ENCODE assay signal across 8 cellular contexts in the genomic region with DNA sequence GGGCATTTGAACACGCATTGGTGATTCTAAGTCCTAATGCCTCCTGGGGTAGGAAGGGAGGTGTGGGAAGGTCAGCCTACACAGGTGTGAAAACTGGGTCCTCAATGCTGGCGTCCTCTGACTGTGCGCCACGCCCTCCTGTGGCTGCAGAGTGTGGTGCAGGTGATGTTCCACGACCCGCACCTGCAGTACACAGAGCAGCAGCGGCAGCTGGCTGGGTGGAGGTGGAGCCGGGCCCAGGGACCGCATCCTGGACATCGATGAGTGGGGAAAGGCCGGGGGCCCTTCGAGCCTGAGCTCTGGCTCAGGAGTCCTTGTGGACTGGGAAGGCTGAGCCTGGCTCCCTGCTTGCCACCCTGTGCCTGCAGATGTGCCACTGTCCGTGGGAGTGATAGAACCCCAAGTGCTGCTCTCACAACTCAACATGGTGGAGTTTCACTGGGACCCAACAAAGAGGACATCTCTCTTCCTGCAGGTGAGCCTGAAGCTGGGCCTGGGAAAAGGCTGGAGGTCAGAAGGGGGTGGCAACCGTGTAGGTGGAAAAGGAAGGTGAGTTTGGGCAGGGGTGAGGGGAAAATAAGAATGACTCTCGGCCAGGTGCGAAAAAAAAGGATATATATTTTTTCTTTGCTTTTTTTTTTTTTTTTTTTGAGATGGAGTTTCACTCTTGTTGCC. TPM values are rescaled to one million over a fixed set of nuclear protein-coding genes. Genes with fewer than 3 reads are reported as not detected.
DNase-seq lines count a peak whose midpoint lies in the region; ATAC-seq and TF ChIP-seq lines count a peak whose summit lies in the region.

No MANE protein-coding gene starts in this region.

- dilution Hi-C loops in IMR-90 (cut with HindIII; ENCODE audit: low sequenced_read_pairs, unreplicated experiment): no loop called here

- H3K9me3 Mint-ChIP-seq in CD14-positive monocyte: no peaks in the 10 kb centered on the region
- no peaks in the 10 kb centered on the region for H3K9me3 Mint-ChIP-seq in T-cell

- H3K27ac Mint-ChIP-seq in CD14-positive monocyte (no peak overlapping the region), T-cell (peak overlapping the region; percentile 52 to 61)

- H3K4ac ChIP-seq in IMR-90 (ENCODE audit: low read depth, low read length): no peak overlapping the region

- no peaks in the 10 kb centered on the region for H3K9me1 ChIP-seq in IMR-90 (ENCODE audit: insufficient read depth, low read length)

- H3K18ac ChIP-seq in IMR-90 (ENCODE audit: low read depth, low read length): no peak overlapping the region

- H2BK5ac ChIP-seq in IMR-90 (ENCODE audit: low read depth, low read length, poor library complexity, severe bottlenecking): no peak overlapping the region

- TF ChIP-seq CTCF in CD14-positive monocyte (IDR thresholded peaks at IDR 0.05) (peak; percentile 71), IMR-90 (conservative IDR thresholded peaks at IDR 0.05; ENCODE audit: low read depth, low read length) (peak; percentile 44)

- H3K4me2 ChIP-seq in IMR-90 (ENCODE audit: low read depth, low read length): no peak overlapping the region

- no peaks in the 10 kb centered on the region for H3K79me1 ChIP-seq in IMR-90 (ENCODE audit: low read depth in 1 of 2, low read length in 2 of 2)

- no peak overlapping the region for H2AK9ac ChIP-seq in IMR-90 (replicated peaks; ENCODE audit: low read depth, low read length, poor library complexity)

- TF ChIP-seq RAD21 in IMR-90 (IDR thresholded peaks at IDR 0.05; ENCODE audit: low read length): peak; percentile 27; the same call in 1 of the 2 replicates

- H3K56ac ChIP-seq in IMR-90 (ENCODE audit: extremely low read depth, insufficient read depth, low read length): no peak overlapping the region

- H3K9me3 ChIP-seq in IMR-90 (ENCODE audit: control insufficient read depth, insufficient read depth, low read length) (no peaks in the 10 kb centered on the region), adipocyte (ENCODE audit: control insufficient read depth, low read length) (no peaks in the 10 kb centered on the region)

- intact Hi-C loops in CD14-positive monocyte (cut with micrococcal nuclease): loop anchor here (5.0 to 10.0 kb wide), 4 partner anchors 32 to 245 kb away; a partner anchor contains a TSS
- intact Hi-C loops in IMR-90 (cut with micrococcal nuclease): loop anchor here (5.0 to 10.0 kb wide), 2 partner anchors 175 to 442 kb away; a partner anchor contains a TSS

- H3K27me3 Mint-ChIP-seq in CD14-positive monocyte (ENCODE audit: low read depth in 3 of 3): peaks cover 14 to 20% (median 17%) of the 10 kb centered on the region in 3 donors
- H3K27me3 Mint-ChIP-seq in T-cell: peaks cover 0 to 2% of the 10 kb centered on the region in 2 donors

- H3K27ac ChIP-seq in IMR-90 (ENCODE audit: insufficient read depth, low read length): no peak overlapping the region

- peaks cover 4% of the 10 kb centered on the region; the same call in 1 of the 2 replicates for H3K27me3 ChIP-seq in IMR-90 (ENCODE audit: control insufficient read depth, insufficient read depth, low read length)
- H3K27me3 ChIP-seq in adipocyte (replicated peaks; ENCODE audit: control insufficient read depth, insufficient read depth, low read length): peaks cover 16% of the 10 kb centered on the region

- H3K36me3 Mint-ChIP-seq in CD14-positive monocyte (no peaks in the 10 kb centered on the region), T-cell (no peaks in the 10 kb centered on the region)

- H3K4me1 ChIP-seq in IMR-90 (ENCODE audit: control insufficient read depth, insufficient read depth, low read length) (no peaks in the 10 kb centered on the region; the same call in 1 of the 2 replicates), adipocyte (ENCODE audit: control insufficient read depth, insufficient read depth, low read length) (peaks cover 40% of the 10 kb centered on the region)

- no peak overlapping the region for H2AFZ ChIP-seq in IMR-90 (replicated peaks; ENCODE audit: low read length, poor library complexity)

- WGBS in IMR-90 (ENCODE audit: extremely low coverage in 2 of 2, insufficient read length in 1 of 2), 2 experiments: 19% methylated on average over 6 of the region's 16 CpGs; no CpG with 5 or more reads in 1 of the 2 experiments

- CTCF ChIA-PET in IMR-90 (lab: Yijun Ruan, JAX): no interaction called here
- CTCF ChIA-PET in T-cell (lab: Charles Lee): interaction anchor here (0.6 to 4.5 kb wide), 7 partner anchors 9 to 257 kb away, joined by 3 to 48 read pairs (median 8); a partner anchor contains a TSS

- ATAC-seq in IMR-90 (ENCODE audit: low read depth): peak; percentile 28; the same call in 1 of the 2 replicates
- peak; percentile 28 to 51 (median 35) for ATAC-seq in T-cell (replicated peaks in 1 of 4)

- H2AK5ac ChIP-seq in IMR-90 (ENCODE audit: low read depth, low read length): no peak overlapping the region

- H3K4me3 ChIP-seq in IMR-90 (ENCODE audit: insufficient read depth, low read depth, low read length) (no peak overlapping the region), adipocyte (ENCODE audit: low read length) (no peak overlapping the region)

- H2BK120ac ChIP-seq in IMR-90 (ENCODE audit: low read depth, low read length): no peak overlapping the region

- H4K20me1 ChIP-seq in IMR-90 (ENCODE audit: insufficient read depth, low read length): no peaks in the 10 kb centered on the region

- H4K91ac ChIP-seq in IMR-90 (ENCODE audit: insufficient read depth, low read depth, low read length): no peak overlapping the region

- H3K4me1 Mint-ChIP-seq in CD14-positive monocyte: peaks cover 29% of the 10 kb centered on the region
- peaks cover 38 to 43% (median 43%) of the 10 kb centered on the region in 3 donors for H3K4me1 Mint-ChIP-seq in T-cell

- H4K8ac ChIP-seq in IMR-90 (ENCODE audit: low read depth in 2 of 2, low read length in 2 of 2): no peak overlapping the region

- H3K9ac ChIP-seq in IMR-90 (ENCODE audit: low read depth, low read length) (no peak overlapping the region), adipocyte (ENCODE audit: low read length) (no peak overlapping the region)

- BruUV-seq in IMR-90 (replicated peaks; lab: Mats Ljungman, UMichigan): no TSS peak

- DNase-seq in CD14-positive monocyte (ENCODE audit: low spot score) (no peak), IMR-90 (no peak), T-cell (peak; percentile 32 to 80 (median 62)), adipocyte (ENCODE audit: low read depth) (peak; percentile 30), iPS-NIHi11 (ENCODE audit: low spot score) (peak; percentile 87), COLO829 (ENCODE audit: low spot score) (no peak), G401 (ENCODE audit: low spot score) (no peak)
- DNase-seq in stimulated activated CD4-positive, alpha-beta T cell treated with anti-CD3 and anti-CD28 coated beads, Interleukin-4, amount 100 ng/mL, for 4 hours: peak; percentile 55 to 56

- no peak overlapping the region for H3K14ac ChIP-seq in IMR-90 (replicated peaks; ENCODE audit: low read depth, low read length)

- H3K4me3 Mint-ChIP-seq in CD14-positive monocyte: peak overlapping the region in 1 of 2 donors; percentile 32
- H3K4me3 Mint-ChIP-seq in T-cell: peak overlapping the region in 1 of 3 donors; percentile 28

- no peak for TF ChIP-seq POLR2A in IMR-90 (IDR thresholded peaks at IDR 0.05; ENCODE audit: low read depth, low read length)

- H3K23ac ChIP-seq in IMR-90 (ENCODE audit: low read depth, low read length): no peak overlapping the region

- no peak overlapping the region for H2BK20ac ChIP-seq in IMR-90 (ENCODE audit: low read depth, low read length)

- no peak overlapping the region for H4K5ac ChIP-seq in IMR-90 (ENCODE audit: low read depth, low read length)

- no peak overlapping the region for H2BK15ac ChIP-seq in IMR-90 (ENCODE audit: low read depth, low read length)

- POLR2A ChIA-PET in IMR-90 (lab: Charles Lee; ENCODE audit: unreplicated experiment) (no interaction called here), T-cell (lab: Charles Lee) (no interaction called here)

- H3K36me3 ChIP-seq in IMR-90 (ENCODE audit: control insufficient read depth, insufficient read depth, low read length) (no peaks in the 10 kb centered on the region), adipocyte (ENCODE audit: control insufficient read depth, insufficient read depth, low read length, severe bottlenecking) (no peaks in the 10 kb centered on the region)

- in situ Hi-C loops in IMR-90 (cut with MboI; ENCODE audit: low sequenced_read_pairs) (loop anchor here (10.0 kb wide), 1 partner anchor 255 kb away; no protein-coding TSS in a partner anchor), G401 (cut with HindIII; ENCODE audit: low sequenced_read_pairs) (loop anchor here (10.0 kb wide), 1 partner anchor 135 kb away; no protein-coding TSS in a partner anchor)

TF ChIP-seq in IMR-90, 13 proteins besides CTCF, POLR2A, EP300 and RAD21:
- TF ChIP-seq CEBPB (IDR thresholded peaks at IDR 0.05; ENCODE audit: low read depth, low read length): no peak
- TF ChIP-seq SMC3 (IDR thresholded peaks at IDR 0.05; ENCODE audit: low read depth, low read length): peak; percentile 34

RNA-seq across cellular contexts. Expression of a gene that starts 14.0 kb away (rescaled TPM):
- polyA plus RNA-seq in CD14-positive monocyte (not detected), IMR-90 (2012; rRNA removed) (0.02 and 0.03 TPM in 2 replicates)
- total RNA-seq in IMR-90 (2012; rRNA removed) (not detected in 2 replicates), T-cell (under 1 TPM in 3 of 5 donors, not detected in 2; 0.12 to 0.15 (median 0.13) TPM)
- polyA plus RNA-seq in IMR-90 (2012; cell fraction: cytosol; rRNA removed): 0.01 and 0.02 TPM in 2 replicates
- polyA plus RNA-seq in IMR-90 (2012; cell fraction: nucleus; rRNA removed; ENCODE audit: low replicate concordance): 0.02 and 0.08 TPM in 2 replicates
- 0.03 TPM in 1 of 2 replicates, not detected in the other for total RNA-seq in G401 (2014; rRNA removed; shearing (Covaris generic))

RNA-seq across cellular contexts. Expression of a gene that starts 39.7 kb away (rescaled TPM):
- polyA plus RNA-seq in CD14-positive monocyte: 1,000 to 10,000 TPM; 1,069 to 1,232 TPM
- total RNA-seq in IMR-90 (2012; rRNA removed): 2,298 and 2,466 TPM in 2 replicates
- 2,030 and 2,101 TPM in 2 replicates for polyA plus RNA-seq in IMR-90 (2012; rRNA removed)
- 3,418 and 5,498 TPM in 2 replicates for polyA plus RNA-seq in IMR-90 (2012; cell fraction: cytosol; rRNA removed)
- 579 and 1,052 TPM in 2 replicates for polyA plus RNA-seq in IMR-90 (2012; cell fraction: nucleus; rRNA removed; ENCODE audit: low replicate concordance)
- 1,000 to 10,000 TPM; 2,988 to 3,293 (median 3,174) TPM for total RNA-seq in T-cell
- 3,500 and 4,218 TPM in 2 replicates for total RNA-seq in G401 (2014; rRNA removed; shearing (Covaris generic))

RNA-seq across cellular contexts. Expression of a gene that starts 42.3 kb away (rescaled TPM):
- polyA plus RNA-seq in CD14-positive monocyte (under 1 TPM; 0.13 to 0.31 TPM), IMR-90 (2012; rRNA removed) (7.3 and 8.6 TPM in 2 replicates)
- total RNA-seq in IMR-90 (2012; rRNA removed) (2.5 TPM in 2 replicates), T-cell (10 to 100 TPM; 10.8 to 23.2 (median 21.4) TPM)
- polyA plus RNA-seq in IMR-90 (2012; cell fraction: cytosol; rRNA removed): 4.2 and 4.6 TPM in 2 replicates
- polyA plus RNA-seq in IMR-90 (2012; cell fraction: nucleus; rRNA removed; ENCODE audit: low replicate concordance): 46.8 and 65.5 TPM in 2 replicates
- 6.4 and 7.6 TPM in 2 replicates for total RNA-seq in G401 (2014; rRNA removed; shearing (Covaris generic))

Comparison
In these comparisons a context has a peak if more than half of its experiments do, and no peak if none do; other contexts are left out.
1. DNase-seq: peak in T-cell (34 of 34), adipocyte (single experiment), iPS-NIHi11 (single experiment) and stimulated activated CD4-positive, alpha-beta T cell treated with anti-CD3 and anti-CD28 coated beads, Interleukin-4, amount 100 ng/mL, for 4 hours (2 of 2); none in CD14-positive monocyte (single experiment), IMR-90 (single experiment), COLO829 (single experiment) and G401 (single experiment).
2. H3K27ac Mint-ChIP-seq: peak in T-cell (2 of 2); none in CD14-positive monocyte (0 of 7).